Comparison of ENCODE assay signal across 8 cellular contexts in the genomic region with DNA sequence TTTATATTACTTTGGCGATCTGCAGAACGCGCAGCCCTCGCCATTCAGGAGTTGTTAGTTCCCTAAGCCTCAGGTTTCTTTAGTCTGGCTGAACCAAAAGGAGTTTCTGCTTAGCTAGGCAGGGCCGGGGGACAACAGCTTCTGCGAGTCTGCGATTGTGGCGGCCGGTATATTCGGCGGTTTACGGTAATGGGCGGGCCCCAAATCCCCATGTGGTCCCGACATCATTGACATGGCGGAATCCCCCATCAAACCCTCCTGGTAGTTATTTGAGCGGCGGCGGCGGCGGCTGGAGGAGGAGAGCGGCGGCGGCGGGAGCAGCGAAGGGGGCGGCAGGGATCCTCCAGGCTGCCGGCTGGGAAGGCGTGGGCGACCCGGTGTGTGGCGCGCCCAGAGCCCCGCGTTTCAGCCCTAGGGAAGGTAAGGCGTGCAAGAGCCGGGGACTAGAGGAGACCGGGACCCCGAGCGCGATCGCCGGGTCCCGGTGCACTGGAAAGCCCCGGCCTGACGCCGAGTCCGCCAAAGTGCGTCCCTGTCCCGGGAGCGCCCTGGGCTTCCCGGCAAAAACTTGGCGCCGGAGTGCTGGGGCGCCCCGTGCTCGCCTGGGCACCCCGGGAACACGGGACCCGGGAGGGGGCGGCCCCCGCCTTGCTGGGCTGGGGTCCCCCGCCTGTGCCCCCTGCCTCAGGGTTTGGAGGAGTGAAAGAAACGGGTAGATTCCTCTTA. TPM values are rescaled to one million over a fixed set of nuclear protein-coding genes. Genes with fewer than 3 reads are reported as not detected.
A peak's percentile ranks its signal among the peaks of the same experiment; 100 is the strongest.
DNase-seq lines count a peak whose midpoint lies in the region; ATAC-seq and TF ChIP-seq lines count a peak whose summit lies in the region.

A gene (plus strand): TSS at position 227 of the 726 bp plus-strand sequence. CDS start 72,902 bp downstream, outside the sequence.

- TF ChIP-seq CTCF in GM10266 (IDR thresholded peaks at IDR 0.05; ENCODE audit: control insufficient read depth, insufficient read depth, low read depth, missing control alignments) (no peak), SU-DHL-6 (IDR thresholded peaks at IDR 0.05; ENCODE audit: insufficient read depth, low read length, poor library complexity, severe bottlenecking) (no peak), parathyroid adenoma (IDR thresholded peaks at IDR 0.05) (no peak), tibial nerve (IDR thresholded peaks at IDR 0.05) (no peak)

- ATAC-seq in HG02642 (IDR thresholded peaks at IDR 0.05; ENCODE audit: poor library complexity, unreplicated experiment) (peak; percentile 81), Right ventricle myocardium inferior (peak; percentile 91)
- ATAC-seq in activated naive CD8-positive, alpha-beta T cell treated with anti-CD3 and anti-CD28 coated beads, Interleukin-2, amount 10 ng/mL, durations not matched to agents 7 days and 5 days (ENCODE audit: low read depth), result peak; percentile 93

- intact Hi-C loops in Right ventricle myocardium inferior (cut with DNase I), result loop anchor here (2.0 to 10.0 kb wide), 9 partner anchors 58 to 385 kb away; no protein-coding TSS in a partner anchor

- H3F3A ChIP-seq in SU-DHL-6 (ENCODE audit: insufficient read depth), result no peaks in the 10 kb centered on the region

- WGBS in tibial nerve, 2 donors, result 1% methylated on average over 50 to 55 of the region's 63 CpGs

- H3K9ac ChIP-seq in SU-DHL-6 (ENCODE audit: low read length), result peak within 1 kb of the TSS; percentile 79
- H3K9ac ChIP-seq in parathyroid adenoma, result peak within 1 kb of the TSS; percentile 86

- H4K20me1 ChIP-seq in SU-DHL-6 (ENCODE audit: low read depth, low read length), result no peaks in the 10 kb centered on the region

- H3K4me1 ChIP-seq in parathyroid adenoma, result no peaks in the 10 kb centered on the region
- peaks cover 0 to 41% (median 6%) of the 10 kb centered on the region in 4 donors for H3K4me1 ChIP-seq in tibial nerve

- POLR2A ChIA-PET in activated naive CD8-positive, alpha-beta T cell treated with anti-CD3 and anti-CD28 coated beads, Interleukin-2, amount 10 ng/mL, durations not matched to agents 7 days and 5 days (lab: Charles Lee), result interaction anchor here (0.5 to 1.0 kb wide), 2 partner anchors 68 to 1665 kb away, joined by 3 to 8 read pairs; no protein-coding TSS in a partner anchor

- no peaks in the 10 kb centered on the region for H3K9me2 ChIP-seq in SU-DHL-6 (replicated peaks; ENCODE audit: insufficient read depth, low read length)

- H3K4me1 Mint-ChIP-seq in activated naive CD8-positive, alpha-beta T cell treated with anti-CD3 and anti-CD28 coated beads, Interleukin-2, amount 10 ng/mL, durations not matched to agents 7 days and 5 days, result peaks cover 14% of the 10 kb centered on the region

- H3K4me2 ChIP-seq in SU-DHL-6 (ENCODE audit: low read depth, low read length, poor library complexity, severe bottlenecking) (peak within 1 kb of the TSS; percentile 85), parathyroid adenoma (ENCODE audit: low read length) (peak within 1 kb of the TSS; percentile 77)

- peak; percentile 32 to 97 for TF ChIP-seq EP300 in tibial nerve (IDR thresholded peaks at IDR 0.05)

- no peak within 1 kb of the TSS for H3K27ac ChIP-seq in SU-DHL-6 (ENCODE audit: low read depth, low read length)
- peak within 1 kb of the TSS; percentile 91 for H3K27ac ChIP-seq in parathyroid adenoma
- peak within 1 kb of the TSS; percentile 96 to 100 (median 98) for H3K27ac ChIP-seq in tibial nerve

- H3K36me3 Mint-ChIP-seq in activated naive CD8-positive, alpha-beta T cell treated with anti-CD3 and anti-CD28 coated beads, Interleukin-2, amount 10 ng/mL, durations not matched to agents 7 days and 5 days, result peaks cover 2% of the 10 kb centered on the region

- H3K27ac Mint-ChIP-seq in activated naive CD8-positive, alpha-beta T cell treated with anti-CD3 and anti-CD28 coated beads, Interleukin-2, amount 10 ng/mL, durations not matched to agents 7 days and 5 days, result peak within 1 kb of the TSS; percentile 94

- no peaks in the 10 kb centered on the region for H3K27me3 ChIP-seq in SU-DHL-6 (ENCODE audit: low read length)
- no peaks in the 10 kb centered on the region for H3K27me3 ChIP-seq in parathyroid adenoma (ENCODE audit: control insufficient read depth, insufficient read depth, low read length)
- H3K27me3 ChIP-seq in tibial nerve, result no peaks in the 10 kb centered on the region

- peaks cover 4% of the 10 kb centered on the region for H3K27me3 Mint-ChIP-seq in activated naive CD8-positive, alpha-beta T cell treated with anti-CD3 and anti-CD28 coated beads, Interleukin-2, amount 10 ng/mL, durations not matched to agents 7 days and 5 days

- TF ChIP-seq POLR2A in tibial nerve (IDR thresholded peaks at IDR 0.05), result peak; percentile 81 to 90

- no peaks in the 10 kb centered on the region for H3K79me2 ChIP-seq in SU-DHL-6 (ENCODE audit: insufficient read depth, low read length)
- no peaks in the 10 kb centered on the region for H3K79me2 ChIP-seq in parathyroid adenoma

- H3K4me3 ChIP-seq in SU-DHL-6 (ENCODE audit: insufficient read depth, low read length, poor library complexity, severe bottlenecking) (peak within 1 kb of the TSS; percentile 95), parathyroid adenoma (ENCODE audit: low read depth, low read length) (peak within 1 kb of the TSS; percentile 87), tibial nerve (peak within 1 kb of the TSS; percentile 98 to 100 (median 98))

- H3K36me3 ChIP-seq in SU-DHL-6 (ENCODE audit: low read length) (no peaks in the 10 kb centered on the region), parathyroid adenoma (ENCODE audit: control insufficient read depth, insufficient read depth, low read length) (no peaks in the 10 kb centered on the region), tibial nerve (peaks cover 0 to 4% (median 0%) of the 10 kb centered on the region in 3 donors)

- peak; percentile 96 for DNase-seq in GM10266 (ENCODE audit: extremely low spot score)
- peak; percentile 94 for DNase-seq in NCI-H128 (lab: John Stamatoyannopoulos, UW; ENCODE audit: unreplicated experiment)
- DNase-seq in activated naive CD8-positive, alpha-beta T cell treated with anti-CD3 and anti-CD28 coated beads, Interleukin-2, amount 10 ng/mL, durations not matched to agents 7 days and 5 days, result peak; percentile 90
- DNase-seq in Right ventricle myocardium inferior (ENCODE audit: missing footprints), result peak; percentile 95
- DNase-seq in tibial nerve (ENCODE audit: low spot score in 2 of 2), result peak; percentile 90 to 93

- H3K9me3 Mint-ChIP-seq in activated naive CD8-positive, alpha-beta T cell treated with anti-CD3 and anti-CD28 coated beads, Interleukin-2, amount 10 ng/mL, durations not matched to agents 7 days and 5 days, result peaks cover 2% of the 10 kb centered on the region

- H3K4me3 Mint-ChIP-seq in activated naive CD8-positive, alpha-beta T cell treated with anti-CD3 and anti-CD28 coated beads, Interleukin-2, amount 10 ng/mL, durations not matched to agents 7 days and 5 days, result peak within 1 kb of the TSS; percentile 97

- H2AFZ ChIP-seq in SU-DHL-6 (ENCODE audit: low read depth, low read length, severe bottlenecking) (peak within 1 kb of the TSS; percentile 100), parathyroid adenoma (peak within 1 kb of the TSS; percentile 90)

- H3K9me3 ChIP-seq in SU-DHL-6 (ENCODE audit: insufficient read depth, low read length) (no peaks in the 10 kb centered on the region), parathyroid adenoma (ENCODE audit: control insufficient read depth, low read length) (no peaks in the 10 kb centered on the region), tibial nerve (no peaks in the 10 kb centered on the region)

RNA-seq across cellular contexts. Expression of the gene that starts here (rescaled TPM):
- 10 to 100 TPM; 15.8 to 16.3 TPM for total RNA-seq in activated naive CD8-positive, alpha-beta T cell treated with anti-CD3 and anti-CD28 coated beads, Interleukin-2, amount 10 ng/mL, durations not matched to agents 7 days and 5 days
- total RNA-seq in Right ventricle myocardium inferior (57.8 TPM), tibial nerve (100 to 1,000 TPM in 2 of 4 donors, 10 to 100 TPM in 2; 87.5 to 106 (median 95.7) TPM)
